In genomic region chr2:180990337-180990736, GRCh38 we compare ENCODE assay signal across 20 cellular contexts.
"Had no signal": no experiment of that assay in that cellular context is flagged by ENCODE, and none has a peak within 500 bp of the region (broad histone marks: within the 10 kb centered on the region; RNA-seq: fewer than 3 reads in every experiment).

No MANE protein-coding gene starts in this region.

- H3K4me3 Mint-ChIP-seq: activated CD8-positive, alpha-beta memory T cell treated with anti-CD3 and anti-CD28 coated beads, Interleukin-2, amount 10 ng/mL, durations not matched to agents 7 days and 5 days; activated naive CD8-positive, alpha-beta T cell treated with anti-CD3 and anti-CD28 coated beads, Interleukin-2, amount 10 ng/mL, durations not matched to agents 7 days and 5 days; endodermal cell; stimulated activated naive B cell treated with anti-CD40 and anti-IgM and Interleukin-4, amounts not matched to agents 10 μg/mL and 1 μg/mL and 100 μg/mL, for 72 hours had no signal

- H3K27me3 Mint-ChIP-seq: activated CD8-positive, alpha-beta memory T cell treated with anti-CD3 and anti-CD28 coated beads, Interleukin-2, amount 10 ng/mL, durations not matched to agents 7 days and 5 days; activated naive CD8-positive, alpha-beta T cell treated with anti-CD3 and anti-CD28 coated beads, Interleukin-2, amount 10 ng/mL, durations not matched to agents 7 days and 5 days; stimulated activated naive B cell treated with anti-CD40 and anti-IgM and Interleukin-4, amounts not matched to agents 10 μg/mL and 1 μg/mL and 100 μg/mL, for 72 hours had no signal

- H3K9me3 Mint-ChIP-seq: activated naive CD8-positive, alpha-beta T cell treated with anti-CD3 and anti-CD28 coated beads, Interleukin-2, amount 10 ng/mL, durations not matched to agents 7 days and 5 days; endodermal cell; stimulated activated naive B cell treated with anti-CD40 and anti-IgM and Interleukin-4, amounts not matched to agents 10 μg/mL and 1 μg/mL and 100 μg/mL, for 72 hours had no signal

- H3K27ac Mint-ChIP-seq: activated CD8-positive, alpha-beta memory T cell treated with anti-CD3 and anti-CD28 coated beads, Interleukin-2, amount 10 ng/mL, durations not matched to agents 7 days and 5 days; activated naive CD8-positive, alpha-beta T cell treated with anti-CD3 and anti-CD28 coated beads, Interleukin-2, amount 10 ng/mL, durations not matched to agents 7 days and 5 days; endodermal cell; stimulated activated naive B cell treated with anti-CD40 and anti-IgM and Interleukin-4, amounts not matched to agents 10 μg/mL and 1 μg/mL and 100 μg/mL, for 72 hours had no signal

- H3K27ac ChIP-seq: body of pancreas, dorsolateral prefrontal cortex, left lung, thoracic aorta, upper lobe of left lung, WERI-Rb-1 had no signal

- DNase-seq: activated CD4-positive, alpha-beta T cell treated with anti-CD3 and anti-CD28 coated beads, Interleukin-2, amount 50 U/mL, for 48 hours; activated CD8-positive, alpha-beta memory T cell treated with anti-CD3 and anti-CD28 coated beads, Interleukin-2, amount 10 ng/mL, durations not matched to agents 7 days and 5 days; activated naive CD4-positive, alpha-beta T cell; activated naive CD8-positive, alpha-beta T cell treated with anti-CD3 and anti-CD28 coated beads, Interleukin-2, amount 10 ng/mL, durations not matched to agents 7 days and 5 days; amygdala; body of pancreas; caudate nucleus; dorsolateral prefrontal cortex; endodermal cell; erythroblast; gastrocnemius medialis; head of caudate nucleus; left lung; occipital lobe; posterior cingulate gyrus; stimulated activated naive B cell treated with anti-CD40 and anti-IgM and Interleukin-4, amounts not matched to agents 10 μg/mL and 1 μg/mL and 100 μg/mL, for 72 hours; T-helper 2 cell; upper lobe of left lung; WERI-Rb-1 had no signal

- ATAC-seq: activated CD8-positive, alpha-beta memory T cell treated with anti-CD3 and anti-CD28 coated beads, Interleukin-2, amount 10 ng/mL, durations not matched to agents 7 days and 5 days; body of pancreas; gastrocnemius medialis; left lung; stimulated activated naive B cell treated with anti-CD40 and anti-IgM and Interleukin-4, amounts not matched to agents 10 μg/mL and 1 μg/mL and 100 μg/mL, for 72 hours had no signal
